32 cellular contexts compared by ENCODE assay signal in the genomic region with DNA sequence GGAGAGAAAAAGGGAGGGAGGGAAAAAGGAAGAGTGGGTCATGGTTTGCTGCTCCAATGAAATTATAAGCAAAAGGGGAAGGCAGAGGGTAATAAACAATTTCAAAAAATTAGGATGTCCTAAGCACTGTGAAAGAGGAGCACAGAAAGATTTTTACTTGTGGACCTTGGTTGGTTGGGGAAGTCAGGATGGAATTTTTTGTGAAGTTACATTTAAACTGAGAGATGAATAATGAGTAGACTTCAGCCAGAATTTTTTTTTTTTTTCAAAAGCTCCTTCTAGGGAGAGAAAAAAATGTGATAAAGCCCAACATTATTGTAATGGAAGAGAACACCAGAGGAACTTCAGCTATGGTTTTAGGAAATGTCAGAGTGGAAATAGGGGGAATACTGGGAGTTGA.
"Had no signal": no experiment of that assay in that cellular context is flagged by ENCODE, and none has a peak within 500 bp of the region (broad histone marks: within the 10 kb centered on the region; RNA-seq: fewer than 3 reads in every experiment).

No MANE protein-coding gene starts in this region.

- H3K27ac Mint-ChIP-seq: activated CD4-positive, alpha-beta T cell treated with anti-CD3 and anti-CD28 coated beads for 36 hours; activated CD4-positive, alpha-beta T cell treated with anti-CD3 and anti-CD28 coated beads, Interleukin-2, amount 10 ng/mL, durations not matched to agents 7 days and 5 days; activated CD8-positive, alpha-beta T cell treated with anti-CD3 and anti-CD28 coated beads, Interleukin-2, amount 10 ng/mL, durations not matched to agents 7 days and 5 days; activated naive CD4-positive, alpha-beta T cell treated with anti-CD3 and anti-CD28 coated beads, Interleukin-2, amount 10 ng/mL, durations not matched to agents 7 days and 5 days; activated naive CD8-positive, alpha-beta T cell; activated naive CD8-positive, alpha-beta T cell treated with anti-CD3 and anti-CD28 coated beads, Interleukin-2, amount 50 U/mL, for 24 hours; activated T-helper 1 cell treated with anti-CD3 and anti-CD28 coated beads, Interleukin-12 subunit alpha, Interleukin-12 subunit beta, Interleukin-2, Interleukin-4 antibody, amounts not matched to agents 30 ng/mL and 10 ng/mL and 1 ng/mL, durations not matched to agents 14 hours and 24 hours and 36 hours; T-helper 1 cell treated with Interleukin-12 subunit alpha and Interleukin-12 subunit beta and Interleukin-4 antibody, amounts not matched to agents 30 μg/mL and 1 μg/mL, for 36 hours; T-helper 2 cell treated with Interferon-gamma antibody and Interleukin-4, amounts not matched to agents 5 μg/mL and 100 μg/mL, for 36 hours; WTC11 had no signal

- H3K9me3 Mint-ChIP-seq: activated CD4-positive, alpha-beta T cell treated with anti-CD3 and anti-CD28 coated beads, Interleukin-2, amount 10 ng/mL, durations not matched to agents 7 days and 5 days; activated naive CD4-positive, alpha-beta T cell treated with anti-CD3 and anti-CD28 coated beads, Interleukin-2, amount 10 ng/mL, durations not matched to agents 7 days and 5 days; activated naive CD8-positive, alpha-beta T cell treated with anti-CD3 and anti-CD28 coated beads, Interleukin-2, amount 50 U/mL, for 24 hours; activated T-cell treated with anti-CD3 and anti-CD28 coated beads, Interleukin-2, amount 50 U/mL, for 4 hours; activated T-helper 1 cell treated with anti-CD3 and anti-CD28 coated beads, Interleukin-12 subunit alpha, Interleukin-12 subunit beta, Interleukin-2, Interleukin-4 antibody, amounts not matched to agents 30 ng/mL and 10 ng/mL and 1 ng/mL, durations not matched to agents 14 hours and 24 hours and 36 hours; T-helper 1 cell treated with Interleukin-12 subunit alpha and Interleukin-12 subunit beta and Interleukin-4 antibody, amounts not matched to agents 30 μg/mL and 1 μg/mL, for 36 hours; T-helper 2 cell treated with Interferon-gamma antibody and Interleukin-4, amounts not matched to agents 5 μg/mL and 100 μg/mL, for 36 hours; WTC11 had no signal

- H3K4me3 ChIP-seq: cardiac muscle cell, coronary artery, Peyer's patch had no signal

- H3K27me3 ChIP-seq: Peyer's patch had no signal

- H3K36me3 ChIP-seq: cardiac muscle cell, Peyer's patch had no signal

- H3K4me1 Mint-ChIP-seq: activated CD4-positive, alpha-beta T cell treated with anti-CD3 and anti-CD28 coated beads for 36 hours; activated CD4-positive, alpha-beta T cell treated with anti-CD3 and anti-CD28 coated beads, Interleukin-2, amount 10 ng/mL, durations not matched to agents 7 days and 5 days; activated naive CD4-positive, alpha-beta T cell treated with anti-CD3 and anti-CD28 coated beads, Interleukin-2, amount 10 ng/mL, durations not matched to agents 7 days and 5 days; activated naive CD8-positive, alpha-beta T cell treated with anti-CD3 and anti-CD28 coated beads, Interleukin-2, amount 50 U/mL, for 24 hours; central memory CD8-positive, alpha-beta T cell; WTC11 had no signal

- H3K27ac ChIP-seq: cardiac muscle cell, coronary artery, Peyer's patch, RWPE1 had no signal

- DNase-seq: activated CD4-positive, alpha-beta T cell treated with anti-CD3 and anti-CD28 coated beads for 36 hours; activated CD4-positive, alpha-beta T cell treated with anti-CD3 and anti-CD28 coated beads, Interleukin-2, amount 10 ng/mL, durations not matched to agents 7 days and 5 days; activated CD4-positive, alpha-beta T cell treated with anti-CD3 and anti-CD28 coated beads, Interleukin-2, amount 50 U/mL, for 48 hours; activated CD8-positive, alpha-beta T cell treated with anti-CD3 and anti-CD28 coated beads, Interleukin-2, amount 10 ng/mL, durations not matched to agents 7 days and 5 days; activated effector memory CD4-positive, alpha-beta T cell treated with Interleukin-2 at 50 U/mL for 16 hours; activated naive CD4-positive, alpha-beta T cell treated with anti-CD3 and anti-CD28 coated beads, Interleukin-2, amount 10 ng/mL, durations not matched to agents 7 days and 5 days; activated naive CD8-positive, alpha-beta T cell treated with anti-CD3 and anti-CD28 coated beads, Interleukin-2, amount 50 U/mL, for 24 hours; activated T-cell treated with anti-CD3 and anti-CD28 coated beads, Interleukin-2, amount 50 U/mL, for 4 hours; amniotic stem cell; aorta; NCI-H1048; NCI-H1105 treated with DMSO at 0.1 percent for 48 hours; NCI-H1436; NCI-H1694; NCI-H1930; NCI-H2081 treated with DMSO at 0.1 percent for 48 hours; NCI-H510A; NCI-H526; NCI-H748 treated with DMSO at 0.1 percent for 48 hours; NK-92 treated with Interleukin-12 subunit alpha and Interleukin-12 subunit beta, amount 100 ng/mL, for 24 hours; PC-3; Peyer's patch; SIG-M5 had no signal

- H3K4me1 ChIP-seq: Peyer's patch had no signal

- H3K4me3 Mint-ChIP-seq: activated CD4-positive, alpha-beta T cell treated with anti-CD3 and anti-CD28 coated beads for 36 hours; activated CD4-positive, alpha-beta T cell treated with anti-CD3 and anti-CD28 coated beads, Interleukin-2, amount 10 ng/mL, durations not matched to agents 7 days and 5 days; activated CD8-positive, alpha-beta T cell treated with anti-CD3 and anti-CD28 coated beads, Interleukin-2, amount 10 ng/mL, durations not matched to agents 7 days and 5 days; activated naive CD4-positive, alpha-beta T cell treated with anti-CD3 and anti-CD28 coated beads, Interleukin-2, amount 10 ng/mL, durations not matched to agents 7 days and 5 days; activated naive CD8-positive, alpha-beta T cell; activated naive CD8-positive, alpha-beta T cell treated with anti-CD3 and anti-CD28 coated beads, Interleukin-2, amount 50 U/mL, for 24 hours; activated T-cell treated with anti-CD3 and anti-CD28 coated beads, Interleukin-2, amount 50 U/mL, for 4 hours; activated T-helper 1 cell treated with anti-CD3 and anti-CD28 coated beads, Interleukin-12 subunit alpha, Interleukin-12 subunit beta, Interleukin-2, Interleukin-4 antibody, amounts not matched to agents 30 ng/mL and 10 ng/mL and 1 ng/mL, durations not matched to agents 14 hours and 24 hours and 36 hours; central memory CD8-positive, alpha-beta T cell; T-helper 1 cell treated with Interleukin-12 subunit alpha and Interleukin-12 subunit beta and Interleukin-4 antibody, amounts not matched to agents 30 μg/mL and 1 μg/mL, for 36 hours; T-helper 2 cell treated with Interferon-gamma antibody and Interleukin-4, amounts not matched to agents 5 μg/mL and 100 μg/mL, for 36 hours; WTC11 had no signal

- H3K36me3 Mint-ChIP-seq: activated naive CD4-positive, alpha-beta T cell treated with anti-CD3 and anti-CD28 coated beads, Interleukin-2, amount 10 ng/mL, durations not matched to agents 7 days and 5 days; activated naive CD8-positive, alpha-beta T cell; WTC11 had no signal

- H3K27me3 Mint-ChIP-seq: activated CD4-positive, alpha-beta T cell treated with anti-CD3 and anti-CD28 coated beads, Interleukin-2, amount 10 ng/mL, durations not matched to agents 7 days and 5 days; activated naive CD4-positive, alpha-beta T cell treated with anti-CD3 and anti-CD28 coated beads, Interleukin-2, amount 10 ng/mL, durations not matched to agents 7 days and 5 days; activated naive CD8-positive, alpha-beta T cell treated with anti-CD3 and anti-CD28 coated beads, Interleukin-2, amount 50 U/mL, for 24 hours; central memory CD8-positive, alpha-beta T cell had no signal

- H3K9me3 ChIP-seq: Peyer's patch had no signal
